Comparison of ENCODE assay signal across 8 cellular contexts in genomic region chr2:229780856-229781773, GRCh38.
DNase-seq lines count a peak whose midpoint lies in the region; ATAC-seq, FAIRE-seq and TF ChIP-seq lines count a peak whose summit lies in the region.

No MANE protein-coding gene starts in this region.

- TF ChIP-seq CTCF in AG09319 (IDR thresholded peaks at IDR 0.05; ENCODE audit: low read depth, low read length) (peak; percentile 87), epithelial cell of proximal tubule (conservative IDR thresholded peaks at IDR 0.05; ENCODE audit: low read depth, low read length) (peak; percentile 94), omental fat pad (IDR thresholded peaks at IDR 0.05) (no peak)

- no peak for TF ChIP-seq POLR2A in GM12891 (IDR thresholded peaks at IDR 0.05; ENCODE audit: low read depth, low read length)

- peaks cover 14% of the 10 kb centered on the region for H3K4me1 ChIP-seq in SJCRH30

- no peak overlapping the region for H3K4me3 ChIP-seq in SJCRH30
- H3K4me3 ChIP-seq in epithelial cell of proximal tubule (ENCODE audit: low read depth, low read length), result no peak overlapping the region

- H3K27me3 ChIP-seq in SJCRH30, result no peaks in the 10 kb centered on the region

- H3K27ac ChIP-seq in SJCRH30, result no peak overlapping the region

- DNase-seq in AG09319 (ENCODE audit: extremely low read depth, low read depth) (peak; percentile 24), GM12891 (ENCODE audit: insufficient read length, low spot score) (no peak), KG1 (lab: John Stamatoyannopoulos, UW) (peak; percentile 27), SJCRH30 (peak; percentile 25 to 77), epithelial cell of proximal tubule (ENCODE audit: low read depth) (peak; percentile 7), midbrain (lab: John Stamatoyannopoulos, UW) (peak; percentile 58), ecto neural progenitor cell (ENCODE audit: low spot score) (no peak), omental fat pad (ENCODE audit: low spot score) (no peak)

- H3K36me3 ChIP-seq in SJCRH30, result peaks cover 57% of the 10 kb centered on the region

- H3K9me3 ChIP-seq in SJCRH30 (replicated peaks), result no peaks in the 10 kb centered on the region

- FAIRE-seq in GM12891 (lab: Jason Lieb, UNC), result peak; percentile 88

- ATAC-seq in omental fat pad (ENCODE audit: low FRiP score), result no peak

TF ChIP-seq in GM12891, 5 proteins besides CTCF, POLR2A, EP300 and RAD21:
- TF ChIP-seq TAF1 (IDR thresholded peaks at IDR 0.05; ENCODE audit: low read depth, low read length) (no peak), PAX5 (IDR thresholded peaks at IDR 0.05; ENCODE audit: insufficient read depth, low read length, severe bottlenecking) (no peak), SPI1 (IDR thresholded peaks at IDR 0.05; ENCODE audit: low read depth, low read length) (no peak), POU2F2 (IDR thresholded peaks at IDR 0.05; ENCODE audit: low read depth, low read length) (no peak), POLR2AphosphoS5 (IDR thresholded peaks at IDR 0.05; ENCODE audit: low read depth, low read length) (no peak)
TF ChIP-seq in GM12891: peak in this region for 0.

Comparison
In these comparisons a context has a peak if more than half of its experiments do, and no peak if none do; other contexts are left out.
1. DNase-seq: peak in AG09319 (single experiment), KG1 (single experiment), SJCRH30 (2 of 2), epithelial cell of proximal tubule (single experiment) and midbrain (single experiment); none in GM12891 (single experiment), ecto neural progenitor cell (single experiment) and omental fat pad (single experiment).
2. CTCF ChIP-seq: peak in AG09319 (single experiment) and epithelial cell of proximal tubule (single experiment); none in omental fat pad (0 of 3).